Comparison of ENCODE assay signal across 8 cellular contexts in the genomic region with DNA sequence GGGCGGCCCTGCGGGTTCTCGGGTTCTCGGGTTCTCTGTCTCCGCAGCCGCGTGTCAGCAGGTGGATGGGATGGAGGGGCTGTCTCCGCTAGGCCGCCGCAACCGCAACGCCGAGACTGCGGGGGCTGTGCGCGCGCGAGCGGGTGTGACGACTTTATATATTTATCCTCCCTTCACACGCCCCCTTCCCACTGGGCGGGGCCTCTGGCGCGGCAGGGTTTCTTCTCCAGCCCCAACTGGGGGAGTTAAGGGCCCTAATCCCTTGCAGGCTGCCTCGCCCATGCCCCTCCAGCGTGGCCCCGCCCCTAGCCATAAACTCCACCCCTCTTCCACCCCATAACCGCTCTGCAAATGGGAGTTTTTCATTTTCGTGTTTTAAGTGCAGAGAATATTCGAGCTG. TPM values are rescaled to one million over a fixed set of nuclear protein-coding genes. Genes with fewer than 3 reads are reported as not detected.
DNase-seq lines count a peak whose midpoint lies in the region; ATAC-seq and TF ChIP-seq lines count a peak whose summit lies in the region.
"Had no signal": no experiment of that assay in that cellular context is flagged by ENCODE, and none has a peak within 500 bp of the region (broad histone marks: within the 10 kb centered on the region; RNA-seq: fewer than 3 reads in every experiment).

No MANE protein-coding gene starts in this region.

- H3K9me3 Mint-ChIP-seq in T-cell, result no peaks in the 10 kb centered on the region

- TF ChIP-seq EP300 in sigmoid colon (IDR thresholded peaks at IDR 0.05), result no peak

- no peaks in the 10 kb centered on the region for H3K9me3 ChIP-seq in right cardiac atrium (ENCODE audit: control insufficient read depth, low read length)
- no peaks in the 10 kb centered on the region for H3K9me3 ChIP-seq in sigmoid colon

- H3K36me3 ChIP-seq in H7 (replicated peaks; ENCODE audit: control insufficient read depth, insufficient read depth, low read length) (no peaks in the 10 kb centered on the region), sigmoid colon (no peaks in the 10 kb centered on the region)

- DNase-seq in H7 (peak; percentile 89), T-cell (no peak), right cardiac atrium (peak; percentile 28 to 78 (median 66)), sigmoid colon (no peak), DMS153 (lab: John Stamatoyannopoulos, UW) (no peak)
- no peak for DNase-seq in activated effector memory CD4-positive, alpha-beta T cell treated with anti-CD3 and anti-CD28 coated beads, Interleukin-2, amount 50 U/mL, for 16 hours
- DNase-seq: KG1 had no signal

- no peaks in the 10 kb centered on the region for H3K36me3 Mint-ChIP-seq in T-cell

- H3K27me3 Mint-ChIP-seq in T-cell, result peaks cover 64 to 78% of the 10 kb centered on the region in 2 donors

- ATAC-seq in T-cell (replicated peaks in 1 of 4), result no peak
- peak; percentile 27 to 28 for ATAC-seq in right cardiac atrium
- ATAC-seq in GM19351 (IDR thresholded peaks at IDR 0.05; ENCODE audit: unreplicated experiment), result no peak

- intact Hi-C loops in right cardiac atrium (cut with DNase I), result no loop called here
- intact Hi-C loops in sigmoid colon (cut with DNase I), result no loop called here

- no peak overlapping the region for H3K27ac Mint-ChIP-seq in T-cell

- peak overlapping the region in 2 of 3 donors; percentile 17 to 30 for H3K4me3 Mint-ChIP-seq in T-cell

- H3K27ac ChIP-seq in right cardiac atrium (ENCODE audit: low read length) (no peak overlapping the region), sigmoid colon (no peak overlapping the region)

- H3K4me3 ChIP-seq in H7 (ENCODE audit: insufficient read depth, low read depth, low read length) (peak overlapping the region; percentile 63), right cardiac atrium (ENCODE audit: low read length) (peak overlapping the region; percentile 33), sigmoid colon (peak overlapping the region in 3 of 4 donors; percentile 16 to 35 (median 29))

- TF ChIP-seq CTCF in sigmoid colon (IDR thresholded peaks at IDR 0.05), result no peak

- CTCF ChIA-PET in T-cell (lab: Charles Lee), result no interaction called here

- H3K27me3 ChIP-seq in H7 (ENCODE audit: control insufficient read depth, insufficient read depth, low read length) (peaks cover 59% of the 10 kb centered on the region), right cardiac atrium (ENCODE audit: control insufficient read depth, insufficient read depth) (no peaks in the 10 kb centered on the region), sigmoid colon (peaks cover 31 to 75% (median 49%) of the 10 kb centered on the region in 3 donors)

- TF ChIP-seq POLR2A in sigmoid colon (IDR thresholded peaks at IDR 0.05), result no peak

- peaks cover 10 to 19% (median 15%) of the 10 kb centered on the region in 3 donors for H3K4me1 Mint-ChIP-seq in T-cell

- H3K4me1 ChIP-seq in right cardiac atrium (ENCODE audit: control insufficient read depth, insufficient read depth, low read length), result no peaks in the 10 kb centered on the region
- H3K4me1 ChIP-seq in sigmoid colon, result peaks cover 0 to 40% (median 37%) of the 10 kb centered on the region in 4 donors

- POLR2A ChIA-PET in T-cell (lab: Charles Lee), result no interaction called here

- WGBS in right cardiac atrium, result 2% methylated on average over 30 of the region's 30 CpGs
- 1 to 2% methylated on average over 30 of the region's 30 CpGs for WGBS in sigmoid colon, 2 donors

RNA-seq across cellular contexts. Expression of a gene that starts 3.4 kb away (rescaled TPM):
- 32.0 and 38.7 TPM in 2 replicates for total RNA-seq in H7 (2014; rRNA removed; shearing (Covaris generic))
- total RNA-seq in T-cell, result not detected
- total RNA-seq in right cardiac atrium, result 1 to 10 TPM; 1.6 to 3.1 (median 1.9) TPM
- polyA plus RNA-seq in right cardiac atrium, result 0.52 TPM
- 1 to 10 TPM in 3 of 4 donors, under 1 TPM in 1; 0.83 to 2.6 (median 1.6) TPM for total RNA-seq in sigmoid colon
- polyA plus RNA-seq in sigmoid colon, result under 1 TPM in 1 of 3 donors, not detected in 2; 0.55 TPM

Comparison
In these comparisons a context has a peak if more than half of its experiments do, and no peak if none do; other contexts are left out.
1. DNase-seq: peak in H7 (single experiment) and right cardiac atrium (3 of 3); none in T-cell (0 of 34), sigmoid colon (single experiment), activated effector memory CD4-positive, alpha-beta T cell treated with anti-CD3 and anti-CD28 coated beads, Interleukin-2, amount 50 U/mL, for 16 hours (single experiment) and DMS153 (single experiment).
2. ATAC-seq: peak in right cardiac atrium (2 of 2); none in T-cell (0 of 4) and GM19351 (single experiment).
3. Peak in every context shown above with its lines, with median percentiles within 50 percentile points of each other: H3K4me3 ChIP-seq.